In genomic region chr2:204145197-204146190, GRCh38 we compare ENCODE assay signal across 8 cellular contexts.
DNase-seq lines count a peak whose midpoint lies in the region; ATAC-seq, FAIRE-seq and TF ChIP-seq lines count a peak whose summit lies in the region.

No MANE protein-coding gene starts in this region.

- 7% methylated on average over 21 of the region's 21 CpGs for WGBS in A549 (ENCODE audit: missing lambda C conversion rate)
- WGBS in mammary epithelial cell (ENCODE audit: low coverage, missing lambda C conversion rate), result 27% methylated on average over 20 of the region's 21 CpGs

- in situ Hi-C loops in mammary epithelial cell (cut with MboI; ENCODE audit: low sequenced_read_pairs in 2 of 2), result no loop called here

- FAIRE-seq in A549 (lab: Jason Lieb, UNC), result no peak

- no peak overlapping the region for H3K9ac ChIP-seq in mammary epithelial cell (ENCODE audit: insufficient read depth, low read length)

- DNase-seq in A549 (ENCODE audit: low read depth in 1 of 2, low spot score in 1 of 2) (peak; percentile 33 to 75), NCI-H2081 treated with DMSO at 0.1 percent for 48 hours (lab: John Stamatoyannopoulos, UW) (peak; percentile 56), WERI-Rb-1 (peak; percentile 81), mammary epithelial cell (peak; percentile 59), islet precursor cell (peak; percentile 90)
- DNase-seq in stimulated activated CD4-positive, alpha-beta T cell treated with anti-CD3 and anti-CD28 coated beads, Interleukin-15, amount 100 ng/mL, for 1 hour (ENCODE audit: low read depth in 1 of 2, low spot score in 1 of 2), result peak; percentile 57 to 59

- dilution Hi-C loops in mammary epithelial cell (cut with HindIII; ENCODE audit: low sequenced_read_pairs), result no loop called here

- intact Hi-C loops in mammary epithelial cell (cut with micrococcal nuclease), result loop anchor here (1.0 to 10.0 kb wide), 6 partner anchors 33 to 1799 kb away; no protein-coding TSS in a partner anchor

- H3K4me1 ChIP-seq in A549 (no peaks in the 10 kb centered on the region), mammary epithelial cell (ENCODE audit: insufficient read depth, low read length) (no peaks in the 10 kb centered on the region)

- no peak for TF ChIP-seq POLR2A in A549 (IDR thresholded peaks at IDR 0.05; ENCODE audit: low read length)

- H3K36me3 ChIP-seq in WERI-Rb-1, result no peaks in the 10 kb centered on the region
- no peaks in the 10 kb centered on the region for H3K36me3 ChIP-seq in mammary epithelial cell (ENCODE audit: insufficient read depth, low read length)

- peak; percentile 92 to 93 for TF ChIP-seq RAD21 in A549 (conservative IDR thresholded peaks at IDR 0.05 in 1 of 2, IDR thresholded peaks at IDR 0.05 in 1 of 2)

- no peaks in the 10 kb centered on the region for H3K79me2 ChIP-seq in mammary epithelial cell (ENCODE audit: insufficient read depth, low read length)

- CTCF ChIA-PET in A549 (lab: Yijun Ruan, JAX), result interaction anchor here (0.5 to 2.6 kb wide), 29 partner anchors 8 to 1789 kb away, joined by 3 to 22 read pairs (median 4); no protein-coding TSS in a partner anchor
- CTCF ChIA-PET in mammary epithelial cell (lab: Charles Lee; ENCODE audit: low non-redundant PET), result interaction anchor here (0.7 to 1.0 kb wide), 3 partner anchors 32 to 551 kb away, joined by 3 to 17 read pairs (median 4); no protein-coding TSS in a partner anchor

- BruUV-seq in mammary epithelial cell (replicated peaks; lab: Mats Ljungman, UMichigan), result no TSS peak

- POLR2A ChIA-PET in A549 (lab: Yijun Ruan, JAX), result no interaction called here

- no peaks in the 10 kb centered on the region for H4K20me1 ChIP-seq in mammary epithelial cell (ENCODE audit: insufficient read depth, low read length)

- no peak for TF ChIP-seq EP300 in A549 (IDR thresholded peaks at IDR 0.05)

- H3K4me3 ChIP-seq in A549 (peak overlapping the region; percentile 45), WERI-Rb-1 (ENCODE audit: low read depth, low read length) (no peak overlapping the region), mammary epithelial cell (replicated peaks in 1 of 3; ENCODE audit: insufficient read depth in 1 of 3, low read depth in 2 of 3, low read length in 3 of 3) (peak overlapping the region; percentile 22 to 39 (median 28))

- H3K27me3 ChIP-seq in WERI-Rb-1 (ENCODE audit: insufficient read depth, low read depth, severe bottlenecking) (no peaks in the 10 kb centered on the region), mammary epithelial cell (ENCODE audit: insufficient read depth, low read length) (peaks cover 2% of the 10 kb centered on the region)

- H3K9me3 ChIP-seq in A549, result peaks cover 3% of the 10 kb centered on the region; the same call in 1 of the 3 replicates
- no peaks in the 10 kb centered on the region for H3K9me3 ChIP-seq in WERI-Rb-1 (ENCODE audit: severe bottlenecking)
- no peaks in the 10 kb centered on the region for H3K9me3 ChIP-seq in mammary epithelial cell (replicated peaks; ENCODE audit: insufficient read depth, low read length)

- H3K4me2 ChIP-seq in A549 (peak overlapping the region; percentile 77), mammary epithelial cell (ENCODE audit: insufficient read depth, low read depth, low read length) (peak overlapping the region; percentile 63)

- peak overlapping the region; percentile 35 to 57; a peak in 4 of 6 replicates for H3K27ac ChIP-seq in A549
- no peak overlapping the region for H3K27ac ChIP-seq in WERI-Rb-1
- H3K27ac ChIP-seq in mammary epithelial cell (ENCODE audit: insufficient read depth, low read depth, low read length), result no peak overlapping the region

- peak overlapping the region; percentile 74 for H2AFZ ChIP-seq in mammary epithelial cell (ENCODE audit: low read depth, low read length)

- ATAC-seq in A549, result peak; percentile 97 to 100
- ATAC-seq in GM18519 (IDR thresholded peaks at IDR 0.05; ENCODE audit: low FRiP score, unreplicated experiment), result peak; percentile 99
- peak; percentile 96 for ATAC-seq in HG03064 (IDR thresholded peaks at IDR 0.05; ENCODE audit: low read depth, unreplicated experiment)

- TF ChIP-seq CTCF in A549 (IDR thresholded peaks at IDR 0.05) (peak; percentile 96), WERI-Rb-1 (IDR thresholded peaks at IDR 0.05; ENCODE audit: low read depth, low read length) (peak; percentile 83), mammary epithelial cell (conservative IDR thresholded peaks at IDR 0.05 in 1 of 2, IDR thresholded peaks at IDR 0.05 in 1 of 2; ENCODE audit: extremely low read depth in 1 of 2, insufficient read depth in 1 of 2, low read depth in 1 of 2, low read length in 2 of 2) (peak; percentile 91 to 95)

TF ChIP-seq in A549, 52 proteins besides CTCF, POLR2A, EP300 and RAD21:
- no peak for TF ChIP-seq RCOR1 (IDR thresholded peaks at IDR 0.05; ENCODE audit: low read depth, low read length)
- no peak for TF ChIP-seq ZNF302 (CRISPR knock-in tag; IDR thresholded peaks at IDR 0.05)
- peak; percentile 73 for TF ChIP-seq SMC3 (IDR thresholded peaks at IDR 0.05)
- TF ChIP-seq CEBPB (IDR thresholded peaks at IDR 0.05), result peak in 1 of 2 experiments; percentile 15; a peak in 1 of 4 replicates
- no peak for TF ChIP-seq PHF8 (IDR thresholded peaks at IDR 0.05; ENCODE audit: borderline replicate concordance, low read depth)
- no peak for TF ChIP-seq RNF2 (IDR thresholded peaks at IDR 0.05; ENCODE audit: borderline replicate concordance, low read depth)

Comparison
In these comparisons a context has a peak if more than half of its experiments do, and no peak if none do; other contexts are left out.
1. H3K27ac ChIP-seq: peak in A549 (2 of 2); none in WERI-Rb-1 (single experiment) and mammary epithelial cell (single experiment).
2. Peak in every context shown above with its lines, with median percentiles within 50 percentile points of each other: ATAC-seq, DNase-seq and CTCF ChIP-seq.